In genomic region chr20:57748601-57749130, GRCh38 we compare ENCODE assay signal across 1 cellular context.
TF ChIP-seq lines count a peak whose summit lies in the region.

No MANE protein-coding gene starts in this region.

TF ChIP-seq in HEK293, 187 proteins besides CTCF, POLR2A, EP300 and RAD21 (continued from another document and continues in another):
- TF ChIP-seq ZNF645 (tag by site-specific recombination; IDR thresholded peaks at IDR 0.05) (no peak), KLF8 (tag by site-specific recombination; IDR thresholded peaks at IDR 0.05) (peak; percentile 73; the same call in 1 of the 2 replicates), ZNF561 (tag by site-specific recombination; IDR thresholded peaks at IDR 0.05; ENCODE audit: borderline replicate concordance) (peak; percentile 76; the same call in 1 of the 2 replicates), KLF16 (tag by site-specific recombination; IDR thresholded peaks at IDR 0.05) (peak; percentile 88), ATF2 (tag by site-specific recombination; IDR thresholded peaks at IDR 0.05; ENCODE audit: low read depth) (no peak), ZNF677 (tag by site-specific recombination; IDR thresholded peaks at IDR 0.05) (no peak), ELK4 (IDR thresholded peaks at IDR 0.05; ENCODE audit: borderline replicate concordance, low read depth, low read length) (no peak), ZNF426 (tag by site-specific recombination; IDR thresholded peaks at IDR 0.05) (no peak), ZEB2 (tag by site-specific recombination; IDR thresholded peaks at IDR 0.05) (peak; percentile 61; the same call in 1 of the 2 replicates), ZNF837 (tag by site-specific recombination; IDR thresholded peaks at IDR 0.05) (no peak), ZNF596 (tag by site-specific recombination; IDR thresholded peaks at IDR 0.05) (no peak), ZBTB10 (tag by site-specific recombination; IDR thresholded peaks at IDR 0.05) (no peak), ZSCAN18 (tag by site-specific recombination; IDR thresholded peaks at IDR 0.05) (no peak), ZNF624 (tag by site-specific recombination; IDR thresholded peaks at IDR 0.05) (no peak), MEIS1 (CRISPR knock-in tag; IDR thresholded peaks at IDR 0.05; ENCODE audit: borderline replicate concordance) (no peak), HOXD13 (CRISPR knock-in tag; IDR thresholded peaks at IDR 0.05; ENCODE audit: borderline replicate concordance) (no peak), ZNF16 (tag by site-specific recombination; IDR thresholded peaks at IDR 0.05; ENCODE audit: low read depth) (no peak), BCL11B (tag by site-specific recombination; IDR thresholded peaks at IDR 0.05; ENCODE audit: low read depth) (no peak), WT1 (tag by site-specific recombination; IDR thresholded peaks at IDR 0.05) (peak; percentile 59; the same call in 1 of the 2 replicates), ZNF19 (tag by site-specific recombination; IDR thresholded peaks at IDR 0.05; ENCODE audit: low read depth) (no peak), ZNF510 (tag by site-specific recombination; IDR thresholded peaks at IDR 0.05; ENCODE audit: insufficient replicate concordance) (no peak), ZNF792 (tag by site-specific recombination; IDR thresholded peaks at IDR 0.05) (no peak), ZNF280C (tag by site-specific recombination; IDR thresholded peaks at IDR 0.05) (no peak), ZNF362 (tag by site-specific recombination; IDR thresholded peaks at IDR 0.05) (peak; percentile 94), SP2 (tag by site-specific recombination; IDR thresholded peaks at IDR 0.05) (no peak), ZFP3 (tag by site-specific recombination; IDR thresholded peaks at IDR 0.05; ENCODE audit: low read depth) (no peak), ZNF544 (tag by site-specific recombination; IDR thresholded peaks at IDR 0.05) (no peak), OSR2 (tag by site-specific recombination; IDR thresholded peaks at IDR 0.05) (peak; percentile 38; the same call in 1 of the 2 replicates), ZNF18 (tag by site-specific recombination; IDR thresholded peaks at IDR 0.05) (peak; percentile 94), ZBTB44 (tag by site-specific recombination; IDR thresholded peaks at IDR 0.05) (no peak), ZFHX2 (tag by site-specific recombination; conservative IDR thresholded peaks at IDR 0.05) (peak; percentile 58), GLI2 (tag by site-specific recombination; IDR thresholded peaks at IDR 0.05; ENCODE audit: borderline replicate concordance, low read depth) (no peak), ZNF654 (tag by site-specific recombination; IDR thresholded peaks at IDR 0.05; ENCODE audit: low read depth) (no peak), PRDM1 (tag by site-specific recombination; IDR thresholded peaks at IDR 0.05) (no peak; the same call in 1 of the 2 replicates), ZSCAN5A (tag by site-specific recombination; IDR thresholded peaks at IDR 0.05) (no peak), ZNF398 (tag by site-specific recombination; IDR thresholded peaks at IDR 0.05) (0 out of 2 replicates have a peak, but pooled peaks have one; percentile 32), ZNF48 (tag by site-specific recombination; IDR thresholded peaks at IDR 0.05) (no peak), HOXC10 (CRISPR knock-in tag; IDR thresholded peaks at IDR 0.05) (no peak), MYNN (tag by site-specific recombination; IDR thresholded peaks at IDR 0.05; ENCODE audit: borderline replicate concordance) (no peak), ZNF202 (tag by site-specific recombination; IDR thresholded peaks at IDR 0.05; ENCODE audit: borderline replicate concordance) (no peak), ZNF529 (tag by site-specific recombination; IDR thresholded peaks at IDR 0.05; ENCODE audit: insufficient replicate concordance) (no peak), ZFP69B (tag by site-specific recombination; IDR thresholded peaks at IDR 0.05) (no peak), ZNF488 (tag by site-specific recombination; IDR thresholded peaks at IDR 0.05) (no peak), ZNF404 (tag by site-specific recombination; IDR thresholded peaks at IDR 0.05) (no peak)
